In genomic region chr1:197339092-197339836, GRCh38 we compare ENCODE assay signal across 19 cellular contexts.
"Had no signal": no experiment of that assay in that cellular context is flagged by ENCODE, and none has a peak within 500 bp of the region (broad histone marks: within the 10 kb centered on the region; RNA-seq: fewer than 3 reads in every experiment).

No MANE protein-coding gene starts in this region.

- ATAC-seq: Panc1, PC-3 had no signal

- DNase-seq: KBM-7, MV-4-11, NCI-H1048, NCI-H1105, NCI-H1417, NCI-H1436 treated with DMSO at 0.1 percent for 48 hours, NCI-H1694, NCI-H187 treated with DMSO at 0.1 percent for 48 hours, NCI-H2029 treated with DMSO at 0.1 percent for 48 hours, NCI-H2227 treated with DMSO at 0.1 percent for 48 hours, NCI-H524, NCI-H526 treated with DMSO at 0.1 percent for 48 hours, NCI-H774, PC-3, SHP77 had no signal

- FAIRE-seq: HTR-8/SVneo had no signal

- H3K27ac ChIP-seq: HL-60, RWPE1 had no signal
